In genomic region chr6:26571592-26572296, GRCh38 we compare ENCODE assay signal across 8 cellular contexts. TPM values are rescaled to one million over a fixed set of nuclear protein-coding genes. Genes with fewer than 3 reads are reported as not detected.
DNase-seq lines count a peak whose midpoint lies in the region; ATAC-seq and TF ChIP-seq lines count a peak whose summit lies in the region.

No MANE protein-coding gene starts in this region.

- H3K36me3 Mint-ChIP-seq in stimulated activated naive CD8-positive, alpha-beta T cell treated with anti-CD3 and anti-CD28 coated beads, Interleukin-15, Interleukin-2, amounts not matched to agents 100 ng/mL and 50 ng/mL, for 24 hours (ENCODE audit: low read depth), result peaks cover 7% of the 10 kb centered on the region

- H3K4me1 ChIP-seq in A673 (ENCODE audit: insufficient read depth, low read length, poor library complexity, severe bottlenecking), result peaks cover 3% of the 10 kb centered on the region

- CTCF ChIA-PET in A673 (lab: Charles Lee), result interaction anchor here (0.6 to 1.7 kb wide), 6 partner anchors 24 to 525 kb away, joined by 3 to 33 read pairs (median 10); partner anchors contain the start of genes ABT1 and HMGN4

- H3K27me3 Mint-ChIP-seq in stimulated activated naive CD8-positive, alpha-beta T cell treated with anti-CD3 and anti-CD28 coated beads, Interleukin-15, Interleukin-2, amounts not matched to agents 100 ng/mL and 50 ng/mL, for 24 hours, result peaks cover 3% of the 10 kb centered on the region

- BruUV-seq in A673 (replicated peaks; lab: Mats Ljungman, UMichigan), result TSS peak; percentile 97

- peak overlapping the region; percentile 86 for H3K4me3 Mint-ChIP-seq in stimulated activated naive CD8-positive, alpha-beta T cell treated with anti-CD3 and anti-CD28 coated beads, Interleukin-15, Interleukin-2, amounts not matched to agents 100 ng/mL and 50 ng/mL, for 24 hours

- H3K36me3 ChIP-seq in A673 (ENCODE audit: insufficient read depth, low read length, poor library complexity, severe bottlenecking), result no peaks in the 10 kb centered on the region
- H3K36me3 ChIP-seq in WERI-Rb-1, result peaks cover 4% of the 10 kb centered on the region; the same call in 1 of the 2 replicates

- DNase-seq in A673 (ENCODE audit: low spot score), result peak; percentile 95
- DNase-seq in NCI-H2227 (lab: John Stamatoyannopoulos, UW; ENCODE audit: unreplicated experiment), result peak; percentile 94
- DNase-seq in WERI-Rb-1, result peak; percentile 77
- DNase-seq in effector CD4-positive, alpha-beta T cell, result peak; percentile 23
- peak; percentile 81 for DNase-seq in medulla oblongata (ENCODE audit: extremely low spot score)

- POLR2A ChIA-PET in A673 (lab: Charles Lee; ENCODE audit: low non-redundant PET), result interaction anchor here (0.6 to 0.7 kb wide), 2 partner anchors 247 to 415 kb away, joined by 4 to 13 read pairs; no protein-coding TSS in a partner anchor

- H3K9me3 ChIP-seq in A673 (ENCODE audit: low read depth, low read length, poor library complexity, severe bottlenecking) (no peaks in the 10 kb centered on the region), WERI-Rb-1 (ENCODE audit: severe bottlenecking) (no peaks in the 10 kb centered on the region)

- peak; percentile 33 for ATAC-seq in GM18519 (IDR thresholded peaks at IDR 0.05; ENCODE audit: low FRiP score, unreplicated experiment)
- no peak for ATAC-seq in GM21723 (IDR thresholded peaks at IDR 0.05; ENCODE audit: unreplicated experiment)

- TF ChIP-seq CTCF in A673 (conservative IDR thresholded peaks at IDR 0.05; ENCODE audit: low read depth, low read length) (no peak), WERI-Rb-1 (IDR thresholded peaks at IDR 0.05; ENCODE audit: low read depth, low read length) (no peak)

- peak overlapping the region; percentile 85 for H3K27ac ChIP-seq in A673 (ENCODE audit: low read depth, low read length, poor library complexity, severe bottlenecking)
- H3K27ac ChIP-seq in WERI-Rb-1, result peak overlapping the region; percentile 25

- no peaks in the 10 kb centered on the region for H3K9me3 Mint-ChIP-seq in stimulated activated naive CD8-positive, alpha-beta T cell treated with anti-CD3 and anti-CD28 coated beads, Interleukin-15, Interleukin-2, amounts not matched to agents 100 ng/mL and 50 ng/mL, for 24 hours

- H3K27me3 ChIP-seq in A673 (replicated peaks; ENCODE audit: insufficient read depth, low read depth, low read length, poor library complexity), result no peaks in the 10 kb centered on the region
- no peaks in the 10 kb centered on the region for H3K27me3 ChIP-seq in WERI-Rb-1 (ENCODE audit: insufficient read depth, low read depth, severe bottlenecking)

- peak overlapping the region; percentile 67 for H3K4me3 ChIP-seq in A673 (ENCODE audit: low read depth, low read length, poor library complexity, severe bottlenecking)
- peak overlapping the region; percentile 78 for H3K4me3 ChIP-seq in WERI-Rb-1 (ENCODE audit: low read depth, low read length)

- H3K4me1 Mint-ChIP-seq in stimulated activated naive CD8-positive, alpha-beta T cell treated with anti-CD3 and anti-CD28 coated beads, Interleukin-15, Interleukin-2, amounts not matched to agents 100 ng/mL and 50 ng/mL, for 24 hours (ENCODE audit: low read depth), result peaks cover 48% of the 10 kb centered on the region

- H3K27ac Mint-ChIP-seq in stimulated activated naive CD8-positive, alpha-beta T cell treated with anti-CD3 and anti-CD28 coated beads, Interleukin-15, Interleukin-2, amounts not matched to agents 100 ng/mL and 50 ng/mL, for 24 hours, result peak overlapping the region; percentile 91

- intact Hi-C loops in A673 (cut with micrococcal nuclease; ENCODE audit: unreplicated experiment), result loop anchor here (1.0 kb wide), 2 partner anchors 25 to 34 kb away; partner anchors contain the start of gene ABT1

RNA-seq across cellular contexts. Expression of gene ABT1, which starts 25.0 kb away (rescaled TPM):
- total RNA-seq in A673 (2021), result 17.4 and 18.1 TPM in 2 replicates

RNA-seq across cellular contexts. Expression of gene HMGN4, which starts 33.6 kb away (rescaled TPM):
- total RNA-seq in A673 (2021), result 55.9 and 58.6 TPM in 2 replicates

Comparison
In these comparisons a context has a peak if more than half of its experiments do, and no peak if none do; other contexts are left out.
1. DNase-seq: peak in every context shown above with its lines; median percentile 95 in A673; 94 in NCI-H2227; 81 in medulla oblongata; 77 in WERI-Rb-1; 23 in effector CD4-positive, alpha-beta T cell.